1 cellular context compared by ENCODE assay signal in the genomic region with DNA sequence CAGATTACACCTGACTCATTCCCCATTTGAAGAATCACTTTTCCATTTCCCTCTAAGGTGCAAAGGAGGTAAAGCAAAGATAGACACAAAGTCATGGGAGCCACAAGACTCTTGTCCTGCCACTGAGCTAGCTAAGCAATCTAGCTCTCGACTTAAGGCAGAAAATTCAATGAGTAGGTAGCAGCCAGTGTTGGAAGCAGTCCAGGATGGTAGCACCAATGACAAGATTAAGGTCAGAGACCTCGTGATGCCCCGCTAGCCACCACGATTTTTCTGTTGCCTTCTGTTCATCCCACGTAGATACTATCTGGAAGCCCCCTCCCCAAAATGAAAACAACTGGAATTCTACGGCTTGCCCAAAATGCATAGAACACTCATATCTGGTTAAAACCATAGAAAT.
TF ChIP-seq lines count a peak whose summit lies in the region.

No MANE protein-coding gene starts in this region.

TF ChIP-seq in HepG2, 621 proteins besides CTCF, POLR2A, EP300 and RAD21:
- no peak for TF ChIP-seq ZNF652 (CRISPR knock-in tag; IDR thresholded peaks at IDR 0.05; ENCODE audit: borderline replicate concordance, low read depth)
- TF ChIP-seq ZMAT3 (CRISPR knock-in tag; conservative IDR thresholded peaks at IDR 0.05) = no peak
TF ChIP-seq in HepG2: peak in this region for 0.
